Comparison of ENCODE assay signal across 13 cellular contexts in genomic region chr1:214329456-214330220, GRCh38.
"Had no signal": no experiment of that assay in that cellular context is flagged by ENCODE, and none has a peak within 500 bp of the region (broad histone marks: within the 10 kb centered on the region; RNA-seq: fewer than 3 reads in every experiment).

No MANE protein-coding gene starts in this region.

- H3K4me1 Mint-ChIP-seq: activated naive CD4-positive, alpha-beta T cell treated with anti-CD3 and anti-CD28 coated beads, Interleukin-2, amount 50 U/mL, for 24 hours; nephron had no signal

- H3K9me3 ChIP-seq: body of pancreas, gastrocnemius medialis, heart left ventricle, left lung, uterus had no signal

- H3K4me3 Mint-ChIP-seq: activated CD8-positive, alpha-beta T cell treated with anti-CD3 and anti-CD28 coated beads for 36 hours; activated naive CD4-positive, alpha-beta T cell treated with anti-CD3 and anti-CD28 coated beads, Interleukin-2, amount 50 U/mL, for 24 hours; activated T-cell treated with anti-CD3 and anti-CD28 coated beads, Interleukin-2, amount 50 U/mL, for 4 hours; memory B cell; nephron; WTC11 had no signal

- H3K36me3 ChIP-seq: uterus had no signal

- FAIRE-seq: TTC549 had no signal

- H3K4me3 ChIP-seq: body of pancreas, gastrocnemius medialis, heart left ventricle, left lung, uterus had no signal

- H3K27me3 ChIP-seq: body of pancreas, gastrocnemius medialis, heart left ventricle, left lung, uterus had no signal

- H3K27me3 Mint-ChIP-seq: activated CD8-positive, alpha-beta T cell treated with anti-CD3 and anti-CD28 coated beads for 36 hours; activated naive CD4-positive, alpha-beta T cell treated with anti-CD3 and anti-CD28 coated beads, Interleukin-2, amount 50 U/mL, for 24 hours; memory B cell had no signal

- DNase-seq: cortex of kidney had no signal

- H3K27ac Mint-ChIP-seq: activated CD8-positive, alpha-beta T cell treated with anti-CD3 and anti-CD28 coated beads for 36 hours; activated naive CD4-positive, alpha-beta T cell treated with anti-CD3 and anti-CD28 coated beads, Interleukin-2, amount 50 U/mL, for 24 hours; memory B cell; nephron; WTC11 had no signal

- H3K9me3 Mint-ChIP-seq: activated CD8-positive, alpha-beta T cell treated with anti-CD3 and anti-CD28 coated beads for 36 hours; activated naive CD4-positive, alpha-beta T cell treated with anti-CD3 and anti-CD28 coated beads, Interleukin-2, amount 50 U/mL, for 24 hours; activated T-cell treated with anti-CD3 and anti-CD28 coated beads, Interleukin-2, amount 50 U/mL, for 4 hours; memory B cell; nephron; WTC11 had no signal

- H3K27ac ChIP-seq: body of pancreas, left lung, uterus had no signal

- H3K4me1 ChIP-seq: body of pancreas, left lung, uterus had no signal
